19 cellular contexts compared by ENCODE assay signal in genomic region chr6:8230357-8230756, GRCh38.
DNase-seq lines count a peak whose midpoint lies in the region; ATAC-seq and TF ChIP-seq lines count a peak whose summit lies in the region.
"Had no signal": no experiment of that assay in that cellular context is flagged by ENCODE, and none has a peak within 500 bp of the region (broad histone marks: within the 10 kb centered on the region; RNA-seq: fewer than 3 reads in every experiment).

No MANE protein-coding gene starts in this region.

- WGBS in H9 (ENCODE audit: extremely low coverage, insufficient read length, low lambda C conversion rate), result no CpG with 5 or more reads among the region's 2 CpGs

- H3K4me1 Mint-ChIP-seq in H9 (peaks cover 12% of the 10 kb centered on the region in 2 experiments), type B pancreatic cell (ENCODE audit: unreplicated experiment) (peaks cover 20% of the 10 kb centered on the region)
- H3K4me1 Mint-ChIP-seq: B cell, IgD-negative memory B cell had no signal

- no peak overlapping the region for H2BK15ac ChIP-seq in H9 (ENCODE audit: low read depth, low read length)

- no peak overlapping the region for H3K4me2 ChIP-seq in H9 (ENCODE audit: insufficient read depth, insufficient read length, low read length)
- H3K4me2 ChIP-seq in parathyroid adenoma (ENCODE audit: low read length), result peak overlapping the region; percentile 13
- H3K4me2 ChIP-seq: BLaER1 treated with 17β-estradiol and CSF1 and Interleukin-3, amounts not matched to agents 10 nM and 100 nM had no signal

- no peak overlapping the region for H3K56ac ChIP-seq in H9 (ENCODE audit: insufficient read length, low read depth, low read length)

- H3K23me2 ChIP-seq in H9 (ENCODE audit: insufficient read length, low read depth, low read length, poor library complexity, severe bottlenecking), result no peaks in the 10 kb centered on the region

- H3K27me3 Mint-ChIP-seq in H9 (ENCODE audit: low read depth) (peaks cover 4% of the 10 kb centered on the region), type B pancreatic cell (peaks cover 4% of the 10 kb centered on the region)

- no peak overlapping the region for H2BK120ac ChIP-seq in H9 (ENCODE audit: low read depth, low read length, poor library complexity, severe bottlenecking)

- H4K20me1 ChIP-seq in H9 (ENCODE audit: control insufficient read depth, insufficient read depth, insufficient read length), result no peaks in the 10 kb centered on the region
- H4K20me1 ChIP-seq: BLaER1 treated with 17β-estradiol and CSF1 and Interleukin-3, amounts not matched to agents 10 nM and 100 nM had no signal

- no peak overlapping the region for H3T11ph ChIP-seq in H9 (ENCODE audit: low read length)

- H3K9ac ChIP-seq in H9 (ENCODE audit: extremely low read depth, insufficient read length, low read length), result no peak overlapping the region
- no peak overlapping the region for H3K9ac ChIP-seq in parathyroid adenoma
- H3K9ac ChIP-seq: BLaER1 treated with 17β-estradiol and CSF1 and Interleukin-3, amounts not matched to agents 10 nM and 100 nM had no signal

- H3K27ac Mint-ChIP-seq in H9 (peak overlapping the region; percentile 27 to 83 (median 46); a peak in 2 of 7 replicates), type B pancreatic cell (peak overlapping the region; percentile 88)
- H3K27ac Mint-ChIP-seq: B cell; CD8-positive, alpha-beta T cell; IgD-negative memory B cell had no signal

- H3K9me3 Mint-ChIP-seq in H9 (no peaks in the 10 kb centered on the region; a peak in 1 of 5 replicates), type B pancreatic cell (no peaks in the 10 kb centered on the region)
- H3K9me3 Mint-ChIP-seq: CD8-positive, alpha-beta T cell; IgD-negative memory B cell had no signal

- H3K4me3 Mint-ChIP-seq in H9 (no peak overlapping the region), type B pancreatic cell (peak overlapping the region; percentile 63)
- H3K4me3 Mint-ChIP-seq: B cell; CD8-positive, alpha-beta T cell; IgD-negative memory B cell had no signal

- no peak overlapping the region for H3K4me3 ChIP-seq in parathyroid adenoma (ENCODE audit: low read depth, low read length)
- H3K4me3 ChIP-seq: BLaER1 treated with 17β-estradiol and CSF1 and Interleukin-3, amounts not matched to agents 10 nM and 100 nM; HAP-1 had no signal

- TF ChIP-seq CTCF in H9 (conservative IDR thresholded peaks at IDR 0.05), result no peak
- no peak for TF ChIP-seq CTCF in foreskin keratinocyte (conservative IDR thresholded peaks at IDR 0.05)
- TF ChIP-seq CTCF in parathyroid adenoma (IDR thresholded peaks at IDR 0.05), result no peak
- no peak for TF ChIP-seq CTCF in type B pancreatic cell (conservative IDR thresholded peaks at IDR 0.05)

- H2AFZ ChIP-seq in H9 (ENCODE audit: low read length) (no peak overlapping the region), parathyroid adenoma (no peak overlapping the region)

- no peaks in the 10 kb centered on the region for H3K79me1 ChIP-seq in H9 (ENCODE audit: insufficient read depth, low read depth, low read length, poor library complexity, severe bottlenecking)

- ATAC-seq in foreskin keratinocyte, result peak; percentile 12
- ATAC-seq in HG03095 (IDR thresholded peaks at IDR 0.05; ENCODE audit: unreplicated experiment), result no peak
- ATAC-seq in GM18502 (IDR thresholded peaks at IDR 0.05; ENCODE audit: poor library complexity, unreplicated experiment), result no peak
- no peak for ATAC-seq in HG02678 (IDR thresholded peaks at IDR 0.05; ENCODE audit: unreplicated experiment)
- ATAC-seq: CD8-positive, alpha-beta T cell; HepG2 had no signal

- no peak overlapping the region for H4K5ac ChIP-seq in H9 (ENCODE audit: insufficient read length, low read depth, low read length)

- H3K4ac ChIP-seq in H9 (ENCODE audit: low read depth, low read length), result no peak overlapping the region

- H3K4me1 ChIP-seq in H9 (ENCODE audit: insufficient read depth, low read length) (peaks cover 5% of the 10 kb centered on the region; the same call in 1 of the 2 replicates), foreskin keratinocyte (no peaks in the 10 kb centered on the region), parathyroid adenoma (no peaks in the 10 kb centered on the region)
- H3K4me1 ChIP-seq: HAP-1 had no signal

- no peak overlapping the region for H3K14ac ChIP-seq in H9 (ENCODE audit: insufficient read depth, low read length)

- H3K27ac ChIP-seq in H9 (ENCODE audit: insufficient read length, low read depth, low read length), result no peak overlapping the region
- no peak overlapping the region for H3K27ac ChIP-seq in foreskin keratinocyte
- H3K27ac ChIP-seq in parathyroid adenoma, result no peak overlapping the region
- H3K27ac ChIP-seq: BLaER1 treated with 17β-estradiol and CSF1 and Interleukin-3, amounts not matched to agents 10 nM and 100 nM had no signal

- no peak overlapping the region for H2BK20ac ChIP-seq in H9 (ENCODE audit: low read depth, low read length, poor library complexity, severe bottlenecking)

- no peaks in the 10 kb centered on the region for H3K36me3 ChIP-seq in parathyroid adenoma (ENCODE audit: control insufficient read depth, insufficient read depth, low read length)
- H3K36me3 ChIP-seq: BLaER1 treated with 17β-estradiol and CSF1 and Interleukin-3, amounts not matched to agents 10 nM and 100 nM; HAP-1 had no signal

- no peak overlapping the region for H4K91ac ChIP-seq in H9 (ENCODE audit: insufficient read length, low read depth, low read length)

- H3K18ac ChIP-seq in H9 (ENCODE audit: insufficient read length, low read depth, low read length), result no peak overlapping the region

- H3K23ac ChIP-seq in H9 (ENCODE audit: insufficient read length, low read depth, low read length), result no peak overlapping the region

- H3K36me3 Mint-ChIP-seq in H9 (ENCODE audit: insufficient read depth in 1 of 3, low read depth in 3 of 3), result no peaks in the 10 kb centered on the region
- H3K36me3 Mint-ChIP-seq in type B pancreatic cell, result no peaks in the 10 kb centered on the region
- H3K36me3 Mint-ChIP-seq: CD8-positive, alpha-beta T cell; IgD-negative memory B cell had no signal

- H2AK5ac ChIP-seq in H9 (ENCODE audit: insufficient read length, low read length), result no peak overlapping the region

- no peak for DNase-seq in H9
- DNase-seq in foreskin keratinocyte, result no peak
- DNase-seq in type B pancreatic cell (ENCODE audit: extremely low spot score, unreplicated experiment), result no peak
- DNase-seq: CD8-positive, alpha-beta T cell; DMS 273 treated with DMSO at 0.1 percent for 48 hours; DMS53; DND-41; EL; GOT3; KBM-7 had no signal

- H3K27me3 ChIP-seq in H9 (ENCODE audit: insufficient read depth, low read length), result no peaks in the 10 kb centered on the region
- peaks cover 9% of the 10 kb centered on the region for H3K27me3 ChIP-seq in foreskin keratinocyte
- no peaks in the 10 kb centered on the region for H3K27me3 ChIP-seq in parathyroid adenoma (ENCODE audit: control insufficient read depth, insufficient read depth, low read length)
- H3K27me3 ChIP-seq: BLaER1 treated with 17β-estradiol and CSF1 and Interleukin-3, amounts not matched to agents 10 nM and 100 nM had no signal

- H2BK12ac ChIP-seq in H9 (ENCODE audit: insufficient read length, low read depth, low read length), result no peak overlapping the region

- H3K9me3 ChIP-seq in H9 (ENCODE audit: control insufficient read depth, low read depth, low read length) (no peaks in the 10 kb centered on the region), parathyroid adenoma (ENCODE audit: control insufficient read depth, low read length) (no peaks in the 10 kb centered on the region)
- H3K9me3 ChIP-seq: BLaER1 treated with 17β-estradiol and CSF1 and Interleukin-3, amounts not matched to agents 10 nM and 100 nM; HAP-1 had no signal

- no peaks in the 10 kb centered on the region for H3K79me2 ChIP-seq in H9 (ENCODE audit: insufficient read depth, low read length)
- no peaks in the 10 kb centered on the region for H3K79me2 ChIP-seq in parathyroid adenoma

- no peak overlapping the region for H2BK5ac ChIP-seq in H9 (ENCODE audit: insufficient read length, low read length)

- no peak overlapping the region for H4K8ac ChIP-seq in H9 (replicated peaks; ENCODE audit: insufficient read length, low read depth, low read length)
